ENCODE assay signal across 1 cellular context in the genomic region with DNA sequence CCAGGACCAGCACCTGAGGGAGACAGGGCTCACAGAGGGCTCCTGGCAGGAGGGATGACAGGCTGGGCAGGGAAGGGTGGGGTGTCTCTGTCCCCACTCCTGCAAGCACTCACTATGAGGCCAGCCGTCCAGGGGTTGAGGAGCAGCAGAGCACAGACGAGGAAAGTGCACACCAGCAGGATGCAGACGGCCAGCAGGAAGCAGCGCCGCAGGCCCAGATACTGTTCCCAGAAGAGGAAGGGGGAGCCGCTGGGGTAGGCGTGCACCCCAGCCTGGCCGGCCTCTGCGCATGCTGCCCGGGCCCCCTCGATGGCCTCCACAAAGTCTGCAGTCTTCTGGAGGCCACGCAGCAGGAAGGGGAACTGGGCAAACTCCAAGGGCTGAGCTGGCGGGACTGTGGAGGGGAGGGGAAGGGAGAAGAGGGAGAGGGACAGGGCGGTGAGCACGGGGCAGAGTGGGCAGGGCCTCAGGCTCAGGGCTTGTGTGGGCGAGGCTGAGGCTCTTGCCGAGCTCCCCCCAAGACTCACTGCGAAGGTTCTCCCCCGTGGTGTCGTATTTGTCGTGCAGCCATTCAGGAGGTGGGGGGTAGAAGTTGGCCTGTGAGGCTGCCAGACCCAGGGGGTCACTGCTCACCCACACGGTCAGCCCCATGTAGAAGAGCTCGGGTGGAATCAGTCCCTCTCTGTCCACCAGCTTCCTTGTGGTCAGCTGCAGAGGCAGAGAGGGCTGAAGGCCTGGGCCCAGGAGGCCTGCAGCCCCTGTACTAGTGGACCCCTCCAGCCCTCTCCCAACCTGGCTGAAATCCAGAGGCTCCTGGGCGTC.
TF ChIP-seq lines count a peak whose summit lies in the region.

No MANE protein-coding gene starts in this region.

TF ChIP-seq in HepG2, 621 proteins besides CTCF, POLR2A, EP300 and RAD21 (continued from another document and continues in another):
- TF ChIP-seq, protein P1, sequence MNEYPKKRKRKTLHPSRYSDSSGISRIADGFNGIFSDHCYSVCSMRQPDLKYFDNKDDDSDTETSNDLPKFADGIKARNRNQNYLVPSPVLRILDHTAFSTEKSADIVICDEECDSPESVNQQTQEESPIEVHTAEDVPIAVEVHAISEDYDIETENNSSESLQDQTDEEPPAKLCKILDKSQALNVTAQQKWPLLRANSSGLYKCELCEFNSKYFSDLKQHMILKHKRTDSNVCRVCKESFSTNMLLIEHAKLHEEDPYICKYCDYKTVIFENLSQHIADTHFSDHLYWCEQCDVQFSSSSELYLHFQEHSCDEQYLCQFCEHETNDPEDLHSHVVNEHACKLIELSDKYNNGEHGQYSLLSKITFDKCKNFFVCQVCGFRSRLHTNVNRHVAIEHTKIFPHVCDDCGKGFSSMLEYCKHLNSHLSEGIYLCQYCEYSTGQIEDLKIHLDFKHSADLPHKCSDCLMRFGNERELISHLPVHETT (CRISPR knock-in tag; conservative IDR thresholded peaks at IDR 0.05): no peak; the same call in 1 of the 2 replicates
- TF ChIP-seq ZNF552 (CRISPR knock-in tag; IDR thresholded peaks at IDR 0.05; ENCODE audit: borderline replicate concordance) (peak; percentile 58; the same call in 1 of the 2 replicates), ZNF224 (CRISPR knock-in tag; IDR thresholded peaks at IDR 0.05) (no peak), ZNF562 (CRISPR knock-in tag; IDR thresholded peaks at IDR 0.05; ENCODE audit: borderline replicate concordance) (no peak), KDM2A (CRISPR knock-in tag; IDR thresholded peaks at IDR 0.05; ENCODE audit: borderline replicate concordance, low read depth) (peak; percentile 18; the same call in 1 of the 2 replicates), ZNF792 (CRISPR knock-in tag; IDR thresholded peaks at IDR 0.05) (peak; percentile 18; the same call in 1 of the 2 replicates), IKZF5 (CRISPR knock-in tag; IDR thresholded peaks at IDR 0.05) (no peak; the same call in 1 of the 2 replicates), ZNF383 (CRISPR knock-in tag; IDR thresholded peaks at IDR 0.05; ENCODE audit: borderline replicate concordance) (no peak), MTERF4 (CRISPR knock-in tag; IDR thresholded peaks at IDR 0.05) (peak; percentile 75; the same call in 1 of the 2 replicates), ATF6 (CRISPR knock-in tag; conservative IDR thresholded peaks at IDR 0.05) (no peak; the same call in 1 of the 2 replicates), TSC22D2 (CRISPR knock-in tag; IDR thresholded peaks at IDR 0.05; ENCODE audit: borderline replicate concordance) (no peak), ZNF724P (CRISPR knock-in tag; IDR thresholded peaks at IDR 0.05; ENCODE audit: borderline replicate concordance) (no peak), NR3C1 (CRISPR knock-in tag; IDR thresholded peaks at IDR 0.05) (no peak), IRF9 (CRISPR knock-in tag; IDR thresholded peaks at IDR 0.05; ENCODE audit: borderline replicate concordance) (no peak; the same call in 1 of the 2 replicates), CCDC6 (CRISPR knock-in tag; IDR thresholded peaks at IDR 0.05) (no peak), ZNF30 (CRISPR knock-in tag; IDR thresholded peaks at IDR 0.05) (0 out of 2 replicates have a peak, but pooled peaks have one; percentile 53), HOXA3 (CRISPR knock-in tag; IDR thresholded peaks at IDR 0.05) (peak; percentile 75; the same call in 1 of the 2 replicates), SRSF1 (optimal IDR thresholded peaks at IDR 0.05; ENCODE audit: low read depth, low read length) (peak; percentile 9), ZNF891 (CRISPR knock-in tag; IDR thresholded peaks at IDR 0.05) (peak; percentile 53; the same call in 1 of the 2 replicates), ZBTB44 (CRISPR knock-in tag; IDR thresholded peaks at IDR 0.05) (no peak), TAF15 (IDR thresholded peaks at IDR 0.05; ENCODE audit: low read depth, low read length, poor library complexity, severe bottlenecking) (no peak), ZNF276 (CRISPR knock-in tag; IDR thresholded peaks at IDR 0.05; ENCODE audit: low read depth) (peak; percentile 49), XRCC5 (optimal IDR thresholded peaks at IDR 0.05; ENCODE audit: low read length) (peak; percentile 27), ZNF33A (CRISPR knock-in tag; IDR thresholded peaks at IDR 0.05; ENCODE audit: borderline replicate concordance) (no peak), CBX2 (IDR thresholded peaks at IDR 0.05; ENCODE audit: low read depth, low read length) (no peak), CBX2 (CRISPR knock-in tag; IDR thresholded peaks at IDR 0.05; ENCODE audit: low read depth) (no peak), FOXA3 (CRISPR knock-in tag; IDR thresholded peaks at IDR 0.05) (0 out of 2 replicates have a peak, but pooled peaks have one; percentile 14), ZNF343 (CRISPR knock-in tag; IDR thresholded peaks at IDR 0.05) (0 out of 2 replicates have a peak, but pooled peaks have one; percentile 17), ZNF33B (CRISPR knock-in tag; IDR thresholded peaks at IDR 0.05) (no peak), ZNF775 (CRISPR knock-in tag; IDR thresholded peaks at IDR 0.05; ENCODE audit: borderline replicate concordance) (peak; percentile 41; the same call in 1 of the 2 replicates), YY1 (IDR thresholded peaks at IDR 0.05; ENCODE audit: insufficient read depth, insufficient replicate concordance, low read depth, low read length) (peak; percentile 39), ARNTL (CRISPR knock-in tag; IDR thresholded peaks at IDR 0.05) (peak; percentile 70; the same call in 1 of the 2 replicates), HNRNPH1 (optimal IDR thresholded peaks at IDR 0.05; ENCODE audit: low read depth, low read length) (no peak), NKX3-1 (CRISPR knock-in tag; IDR thresholded peaks at IDR 0.05) (no peak), ZC3H4 (CRISPR knock-in tag; IDR thresholded peaks at IDR 0.05; ENCODE audit: borderline replicate concordance) (no peak), ZNF790 (CRISPR knock-in tag; IDR thresholded peaks at IDR 0.05; ENCODE audit: borderline replicate concordance) (no peak), ZNF354B (CRISPR knock-in tag; IDR thresholded peaks at IDR 0.05) (no peak), ZBTB7A (CRISPR knock-in tag; IDR thresholded peaks at IDR 0.05) (peak; percentile 63), ELF1 (CRISPR knock-in tag; IDR thresholded peaks at IDR 0.05) (peak; percentile 58; the same call in 1 of the 2 replicates)
- TF ChIP-seq, protein P2, sequence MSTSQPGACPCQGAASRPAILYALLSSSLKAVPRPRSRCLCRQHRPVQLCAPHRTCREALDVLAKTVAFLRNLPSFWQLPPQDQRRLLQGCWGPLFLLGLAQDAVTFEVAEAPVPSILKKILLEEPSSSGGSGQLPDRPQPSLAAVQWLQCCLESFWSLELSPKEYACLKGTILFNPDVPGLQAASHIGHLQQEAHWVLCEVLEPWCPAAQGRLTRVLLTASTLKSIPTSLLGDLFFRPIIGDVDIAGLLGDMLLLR (CRISPR knock-in tag; IDR thresholded peaks at IDR 0.05): 0 out of 2 replicates have a peak, but pooled peaks have one; percentile 74
- TF ChIP-seq, protein P3, sequence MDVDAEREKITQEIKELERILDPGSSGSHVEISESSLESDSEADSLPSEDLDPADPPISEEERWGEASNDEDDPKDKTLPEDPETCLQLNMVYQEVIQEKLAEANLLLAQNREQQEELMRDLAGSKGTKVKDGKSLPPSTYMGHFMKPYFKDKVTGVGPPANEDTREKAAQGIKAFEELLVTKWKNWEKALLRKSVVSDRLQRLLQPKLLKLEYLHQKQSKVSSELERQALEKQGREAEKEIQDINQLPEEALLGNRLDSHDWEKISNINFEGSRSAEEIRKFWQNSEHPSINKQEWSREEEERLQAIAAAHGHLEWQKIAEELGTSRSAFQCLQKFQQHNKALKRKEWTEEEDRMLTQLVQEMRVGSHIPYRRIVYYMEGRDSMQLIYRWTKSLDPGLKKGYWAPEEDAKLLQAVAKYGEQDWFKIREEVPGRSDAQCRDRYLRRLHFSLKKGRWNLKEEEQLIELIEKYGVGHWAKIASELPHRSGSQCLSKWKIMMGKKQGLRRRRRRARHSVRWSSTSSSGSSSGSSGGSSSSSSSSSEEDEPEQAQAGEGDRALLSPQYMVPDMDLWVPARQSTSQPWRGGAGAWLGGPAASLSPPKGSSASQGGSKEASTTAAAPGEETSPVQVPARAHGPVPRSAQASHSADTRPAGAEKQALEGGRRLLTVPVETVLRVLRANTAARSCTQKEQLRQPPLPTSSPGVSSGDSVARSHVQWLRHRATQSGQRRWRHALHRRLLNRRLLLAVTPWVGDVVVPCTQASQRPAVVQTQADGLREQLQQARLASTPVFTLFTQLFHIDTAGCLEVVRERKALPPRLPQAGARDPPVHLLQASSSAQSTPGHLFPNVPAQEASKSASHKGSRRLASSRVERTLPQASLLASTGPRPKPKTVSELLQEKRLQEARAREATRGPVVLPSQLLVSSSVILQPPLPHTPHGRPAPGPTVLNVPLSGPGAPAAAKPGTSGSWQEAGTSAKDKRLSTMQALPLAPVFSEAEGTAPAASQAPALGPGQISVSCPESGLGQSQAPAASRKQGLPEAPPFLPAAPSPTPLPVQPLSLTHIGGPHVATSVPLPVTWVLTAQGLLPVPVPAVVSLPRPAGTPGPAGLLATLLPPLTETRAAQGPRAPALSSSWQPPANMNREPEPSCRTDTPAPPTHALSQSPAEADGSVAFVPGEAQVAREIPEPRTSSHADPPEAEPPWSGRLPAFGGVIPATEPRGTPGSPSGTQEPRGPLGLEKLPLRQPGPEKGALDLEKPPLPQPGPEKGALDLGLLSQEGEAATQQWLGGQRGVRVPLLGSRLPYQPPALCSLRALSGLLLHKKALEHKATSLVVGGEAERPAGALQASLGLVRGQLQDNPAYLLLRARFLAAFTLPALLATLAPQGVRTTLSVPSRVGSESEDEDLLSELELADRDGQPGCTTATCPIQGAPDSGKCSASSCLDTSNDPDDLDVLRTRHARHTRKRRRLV (CRISPR knock-in tag; IDR thresholded peaks at IDR 0.05): peak; percentile 85
